ENCODE assay signal across 1 cellular context in genomic region chr1:181112071-181112929, GRCh38.
A peak's percentile ranks its signal among the peaks of the same experiment; 100 is the strongest.
TF ChIP-seq lines count a peak whose summit lies in the region.

No MANE protein-coding gene starts in this region.

TF ChIP-seq in K562, 482 proteins besides CTCF, POLR2A, EP300 and RAD21 (continued from another document and continues in another):
- TF ChIP-seq TFAP4 (CRISPR knock-in tag; IDR thresholded peaks at IDR 0.05; ENCODE audit: borderline replicate concordance), result no peak; the same call in none of the 2 replicates
- TF ChIP-seq ESRRA (IDR thresholded peaks at IDR 0.05; ENCODE audit: borderline replicate concordance, low read depth), result 0 out of 2 replicates have a peak, but pooled peaks have one; percentile 21
- TF ChIP-seq BHLHE40 (IDR thresholded peaks at IDR 0.05; ENCODE audit: low read length), result peak; percentile 61
- TF ChIP-seq MYC (IDR thresholded peaks at IDR 0.05; ENCODE audit: low read depth, low read length), result peak; percentile 46; the same call in 1 of the 2 replicates
- TF ChIP-seq MYC (CRISPR knock-in tag; IDR thresholded peaks at IDR 0.05; ENCODE audit: borderline replicate concordance, low read depth), result no peak
- TF ChIP-seq STAT6 (CRISPR knock-in tag; IDR thresholded peaks at IDR 0.05), result no peak
- peak; percentile 38 to 46; a peak in 1 of 4 replicates for TF ChIP-seq MNT (conservative IDR thresholded peaks at IDR 0.05)
- TF ChIP-seq POLR3G (IDR thresholded peaks at IDR 0.05; ENCODE audit: extremely low read depth, insufficient read length, insufficient replicate concordance), result no peak
- TF ChIP-seq CTBP1 (IDR thresholded peaks at IDR 0.05; ENCODE audit: borderline replicate concordance), result peak; percentile 98
- TF ChIP-seq ATF7 (IDR thresholded peaks at IDR 0.05), result peak; percentile 58; the same call in 1 of the 2 replicates
- no peak for TF ChIP-seq USF2 (CRISPR knock-in tag; IDR thresholded peaks at IDR 0.05)
- TF ChIP-seq ZBTB2 (IDR thresholded peaks at IDR 0.05), result no peak
- TF ChIP-seq ZHX1 (conservative IDR thresholded peaks at IDR 0.05; ENCODE audit: low read length), result no peak
- TF ChIP-seq RBM39 (optimal IDR thresholded peaks at IDR 0.05; ENCODE audit: low read depth, low read length), result no peak
- no peak for TF ChIP-seq CBFB (CRISPR knock-in tag; IDR thresholded peaks at IDR 0.05)
- TF ChIP-seq ZNF57 (CRISPR knock-in tag; IDR thresholded peaks at IDR 0.05), result no peak
- TF ChIP-seq PBX2 (CRISPR knock-in tag; IDR thresholded peaks at IDR 0.05; ENCODE audit: low read depth), result no peak
- no peak for TF ChIP-seq PBX2 (tag; conservative IDR thresholded peaks at IDR 0.05; ENCODE audit: low read depth)
- 0 out of 2 replicates have a peak, but pooled peaks have one; percentile 22 for TF ChIP-seq NFE2L1 (tag; IDR thresholded peaks at IDR 0.05; ENCODE audit: borderline replicate concordance, low read depth)
- TF ChIP-seq TCF3 (CRISPR knock-in tag; IDR thresholded peaks at IDR 0.05), result peak; percentile 63
- TF ChIP-seq MTA1 (IDR thresholded peaks at IDR 0.05; ENCODE audit: borderline replicate concordance), result no peak
- TF ChIP-seq ATF2 (CRISPR knock-in tag; IDR thresholded peaks at IDR 0.05), result no peak
- TF ChIP-seq MCM2 (IDR thresholded peaks at IDR 0.05; ENCODE audit: low read depth), result no peak
- no peak for TF ChIP-seq SNIP1 (IDR thresholded peaks at IDR 0.05; ENCODE audit: low read depth)
- TF ChIP-seq ASH1L (IDR thresholded peaks at IDR 0.05; ENCODE audit: borderline replicate concordance, low read depth, partially characterized antibody), result no peak
- TF ChIP-seq RFX7 (CRISPR knock-in tag; IDR thresholded peaks at IDR 0.05), result no peak
- TF ChIP-seq ZNF586 (CRISPR knock-in tag; conservative IDR thresholded peaks at IDR 0.05), result no peak
- no peak for TF ChIP-seq SPI1 (IDR thresholded peaks at IDR 0.05; ENCODE audit: borderline replicate concordance, low read depth, low read length)
- TF ChIP-seq MECOM (CRISPR knock-in tag; IDR thresholded peaks at IDR 0.05), result no peak
- TF ChIP-seq RFX1 (IDR thresholded peaks at IDR 0.05), result no peak
- TF ChIP-seq ZNF274 (IDR thresholded peaks at IDR 0.05; ENCODE audit: borderline replicate concordance, low read depth, low read length), result no peak
- no peak for TF ChIP-seq MITF (IDR thresholded peaks at IDR 0.05)
- no peak for TF ChIP-seq ZFP91 (CRISPR knock-in tag; IDR thresholded peaks at IDR 0.05)
- no peak for TF ChIP-seq ZNF239 (CRISPR knock-in tag; IDR thresholded peaks at IDR 0.05)
- no peak for TF ChIP-seq NR3C1 (CRISPR knock-in tag; IDR thresholded peaks at IDR 0.05)
- no peak for TF ChIP-seq PHF21A (IDR thresholded peaks at IDR 0.05; ENCODE audit: borderline replicate concordance, low read depth)
- 0 out of 2 replicates have a peak, but pooled peaks have one; percentile 24 for TF ChIP-seq GATAD2A (IDR thresholded peaks at IDR 0.05)
- TF ChIP-seq C11orf30 (IDR thresholded peaks at IDR 0.05; ENCODE audit: low read depth), result peak; percentile 93
- TF ChIP-seq MTF1 (CRISPR knock-in tag; IDR thresholded peaks at IDR 0.05; ENCODE audit: borderline replicate concordance), result no peak
- no peak for TF ChIP-seq ELF2 (CRISPR knock-in tag; IDR thresholded peaks at IDR 0.05)
- peak; percentile 81 for TF ChIP-seq CEBPG (CRISPR knock-in tag; IDR thresholded peaks at IDR 0.05)
- peak; percentile 84 to 92 for TF ChIP-seq CEBPG (tag; conservative IDR thresholded peaks at IDR 0.05 in 1 of 2, IDR thresholded peaks at IDR 0.05 in 1 of 2)
- TF ChIP-seq ZNF23 (CRISPR knock-in tag; IDR thresholded peaks at IDR 0.05), result no peak
- no peak for TF ChIP-seq ZSCAN32 (CRISPR knock-in tag; IDR thresholded peaks at IDR 0.05)
- TF ChIP-seq ERF (CRISPR knock-in tag; IDR thresholded peaks at IDR 0.05), result no peak
- no peak for TF ChIP-seq EWSR1 (IDR thresholded peaks at IDR 0.05; ENCODE audit: borderline replicate concordance, low read depth, partially characterized antibody)
- TF ChIP-seq ZNF3 (CRISPR knock-in tag; IDR thresholded peaks at IDR 0.05), result no peak
- no peak for TF ChIP-seq GATAD2B (IDR thresholded peaks at IDR 0.05; ENCODE audit: borderline replicate concordance)
